10 cellular contexts compared by ENCODE assay signal in the genomic region with DNA sequence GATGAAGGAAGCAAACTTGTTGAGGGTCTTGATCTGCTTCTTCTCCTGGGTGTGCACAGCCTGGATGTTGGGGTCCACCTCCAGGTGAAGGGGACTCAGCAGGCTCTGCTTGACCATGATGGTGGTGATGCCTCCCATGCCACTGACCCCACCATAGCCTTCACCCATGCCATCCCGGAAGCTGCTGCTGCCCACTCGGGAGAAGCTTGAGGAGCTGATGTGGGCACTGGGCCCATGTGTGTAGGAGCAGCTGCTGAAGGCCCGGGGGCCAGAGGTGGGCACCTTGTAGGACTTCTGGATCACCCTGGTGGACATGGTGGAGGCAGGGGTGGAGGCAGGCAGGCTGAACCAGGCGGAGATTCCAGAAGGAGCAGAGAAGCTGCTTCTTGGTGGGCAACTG.
"Had no signal": no experiment of that assay in that cellular context is flagged by ENCODE, and none has a peak within 500 bp of the region (broad histone marks: within the 10 kb centered on the region; RNA-seq: fewer than 3 reads in every experiment).

No MANE protein-coding gene starts in this region.

- ATAC-seq: GM23338, HCT116 had no signal

- H3K9ac ChIP-seq: GM23248 had no signal

- H3K36me3 ChIP-seq: HAP-1 had no signal

- H3K4me3 Mint-ChIP-seq: GM23338, HFFc6 had no signal

- H3K4me1 Mint-ChIP-seq: GM23338 had no signal

- FAIRE-seq: H1, H54 had no signal

- H2AFZ ChIP-seq: GM23248, GM23338 had no signal

- H3K4me1 ChIP-seq: HAP-1 had no signal

- H3K27ac Mint-ChIP-seq: GM23338, HFFc6 had no signal

- H3K4me3 ChIP-seq: GM23248, GM23338, HAP-1 had no signal

- H3K4me2 ChIP-seq: GM23338 had no signal

- H3K27ac ChIP-seq: GM23248 had no signal

- H3K9me3 ChIP-seq: HAP-1 had no signal

- DNase-seq: GM23248, GOT3, H7, HCEC 1CT, HFFc6 had no signal
